Comparison of ENCODE assay signal across 13 cellular contexts in genomic region chr1:185401019-185401418, GRCh38.
DNase-seq lines count a peak whose midpoint lies in the region; ATAC-seq and TF ChIP-seq lines count a peak whose summit lies in the region.
"Had no signal": no experiment of that assay in that cellular context is flagged by ENCODE, and none has a peak within 500 bp of the region (broad histone marks: within the 10 kb centered on the region; RNA-seq: fewer than 3 reads in every experiment).

No MANE protein-coding gene starts in this region.

- peak overlapping the region; percentile 7 for H3K4me2 ChIP-seq in mesenchymal stem cell (ENCODE audit: low read length, poor library complexity, severe bottlenecking)

- H2BK5ac ChIP-seq in mesenchymal stem cell (ENCODE audit: low read depth, low read length, poor library complexity, severe bottlenecking): no peak overlapping the region

- no peaks in the 10 kb centered on the region for H3K79me1 ChIP-seq in mesenchymal stem cell (replicated peaks; ENCODE audit: low read length, poor library complexity, severe bottlenecking)

- peak overlapping the region; percentile 56 for H2AFZ ChIP-seq in mesenchymal stem cell (ENCODE audit: low read depth, low read length)

- 83% methylated on average over 3 of the region's 3 CpGs for WGBS in mesenchymal stem cell

- H3K9ac ChIP-seq in mesenchymal stem cell (ENCODE audit: low read length): no peak overlapping the region

- H3K4me3 ChIP-seq in AG10803 (ENCODE audit: low read length) (no peak overlapping the region), MG63 (no peak overlapping the region), choroid plexus epithelial cell (ENCODE audit: low read depth, low read length) (no peak overlapping the region), mesenchymal stem cell (ENCODE audit: insufficient read depth in 1 of 2, low read depth in 1 of 2, low read length in 2 of 2) (no peak overlapping the region)
- H3K4me3 ChIP-seq: colonic mucosa, pancreas had no signal

- peak overlapping the region; percentile 28 to 55 for H3K18ac ChIP-seq in mesenchymal stem cell (ENCODE audit: low read depth in 1 of 2, low read length in 2 of 2)

- no peak overlapping the region for H3K23ac ChIP-seq in mesenchymal stem cell (ENCODE audit: low read length in 2 of 2)

- DNase-seq in AG10803 (ENCODE audit: low read depth) (peak; percentile 22), MG63 (peak; percentile 95), choroid plexus epithelial cell (ENCODE audit: low read depth) (peak; percentile 96), mesenchymal stem cell (no peak), SHP77 treated with DMSO at 0.1 percent for 48 hours (lab: John Stamatoyannopoulos, UW) (no peak), AG08396 (ENCODE audit: low spot score) (no peak)
- DNase-seq in stimulated activated CD4-positive, alpha-beta T cell treated with anti-CD3 and anti-CD28 coated beads, Interleukin-15, amount 100 ng/mL, for 24 hours: no peak
- DNase-seq: colonic mucosa, midbrain, NCI-H446 treated with DMSO at 0.1 percent for 48 hours, pancreas had no signal

- H3K14ac ChIP-seq in mesenchymal stem cell (ENCODE audit: low read length in 2 of 2): peak overlapping the region in 1 of 2 experiments; percentile 51

- H4K8ac ChIP-seq in mesenchymal stem cell (ENCODE audit: low read length): peak overlapping the region; percentile 31

- peak overlapping the region in 1 of 2 experiments; percentile 44 for H3K4ac ChIP-seq in mesenchymal stem cell (ENCODE audit: low read depth in 1 of 2, low read length in 2 of 2)

- TF ChIP-seq CTCF in AG10803 (conservative IDR thresholded peaks at IDR 0.05; ENCODE audit: low read length) (no peak), choroid plexus epithelial cell (conservative IDR thresholded peaks at IDR 0.05; ENCODE audit: low read depth, low read length) (no peak)

- H3K27me3 ChIP-seq in MG63 (no peaks in the 10 kb centered on the region), mesenchymal stem cell (ENCODE audit: control insufficient read depth in 1 of 2, insufficient read depth in 1 of 2, low read length in 2 of 2) (no peaks in the 10 kb centered on the region)
- H3K27me3 ChIP-seq: colonic mucosa, pancreas had no signal

- H2BK120ac ChIP-seq in mesenchymal stem cell (ENCODE audit: low read depth, low read length): no peak overlapping the region

- H3K36me3 ChIP-seq in MG63: no peaks in the 10 kb centered on the region
- no peaks in the 10 kb centered on the region for H3K36me3 ChIP-seq in mesenchymal stem cell (ENCODE audit: control insufficient read depth in 1 of 2, insufficient read depth in 2 of 2, low read depth in 1 of 2, low read length in 2 of 2)
- H3K36me3 ChIP-seq: colonic mucosa, pancreas had no signal

- H3K9me3 ChIP-seq in MG63 (no peaks in the 10 kb centered on the region), mesenchymal stem cell (ENCODE audit: control insufficient read depth, low read length) (no peaks in the 10 kb centered on the region)
- H3K9me3 ChIP-seq: colonic mucosa, pancreas had no signal

- peak overlapping the region; percentile 20 for H4K91ac ChIP-seq in mesenchymal stem cell (ENCODE audit: low read length)

- H3K27ac ChIP-seq in mesenchymal stem cell (ENCODE audit: low read length, poor library complexity, severe bottlenecking): peak overlapping the region; percentile 97
- H3K27ac ChIP-seq: colonic mucosa, pancreas had no signal

- no peak overlapping the region for H2BK15ac ChIP-seq in mesenchymal stem cell (ENCODE audit: low read depth, poor library complexity, severe bottlenecking)

- no peak for ATAC-seq in HG03354 (IDR thresholded peaks at IDR 0.05; ENCODE audit: poor library complexity, severe bottlenecking, unreplicated experiment)
- ATAC-seq: activated CD4-positive, CD25-positive, alpha-beta regulatory T cell treated with anti-CD3 and anti-CD28 coated beads, Interleukin-2, amount 50 U/mL, for 24 hours; pancreas had no signal

- peak overlapping the region; percentile 84 for H2AK5ac ChIP-seq in mesenchymal stem cell (ENCODE audit: low read length, severe bottlenecking)

- peak overlapping the region in 1 of 2 experiments; percentile 31 for H2BK12ac ChIP-seq in mesenchymal stem cell (ENCODE audit: low read length in 2 of 2)

- peaks cover 5% of the 10 kb centered on the region for H3K4me1 ChIP-seq in mesenchymal stem cell (ENCODE audit: control insufficient read depth, insufficient read depth, low read depth, low read length)
- H3K4me1 ChIP-seq: colonic mucosa, pancreas had no signal

Comparison
In these comparisons a context has a peak if more than half of its experiments do, and no peak if none do; other contexts are left out.
1. DNase-seq: peak in AG10803 (single experiment), MG63 (single experiment) and choroid plexus epithelial cell (single experiment); none in mesenchymal stem cell (single experiment), SHP77 treated with DMSO at 0.1 percent for 48 hours (single experiment), stimulated activated CD4-positive, alpha-beta T cell treated with anti-CD3 and anti-CD28 coated beads, Interleukin-15, amount 100 ng/mL, for 24 hours (single experiment) and AG08396 (single experiment).